Comparison of ENCODE assay signal across 7 cellular contexts in genomic region chr10:95183132-95183450, GRCh38. TPM values are rescaled to one million over a fixed set of nuclear protein-coding genes. Genes with fewer than 3 reads are reported as not detected.
DNase-seq lines count a peak whose midpoint lies in the region; ATAC-seq and TF ChIP-seq lines count a peak whose summit lies in the region.

No MANE protein-coding gene starts in this region.

- H3K4ac ChIP-seq in trophoblast cell (ENCODE audit: low read depth, low read length): peak overlapping the region; percentile 43

- peak overlapping the region; percentile 61 for H2AFZ ChIP-seq in trophoblast cell (ENCODE audit: insufficient read depth, low read length, poor library complexity)

- H3K18ac ChIP-seq in trophoblast cell (ENCODE audit: low read length): peak overlapping the region; percentile 16

- H3K79me1 ChIP-seq in trophoblast cell (ENCODE audit: low read length): peaks cover 5% of the 10 kb centered on the region

- H2BK12ac ChIP-seq in trophoblast cell (ENCODE audit: low read length): peak overlapping the region; percentile 32

- peak overlapping the region; percentile 98 for H3K4me2 ChIP-seq in trophoblast cell (ENCODE audit: low read length)

- ATAC-seq in GM21723 (IDR thresholded peaks at IDR 0.05; ENCODE audit: unreplicated experiment): peak; percentile 31
- ATAC-seq in esophagus mucosa: no peak

- H4K12ac ChIP-seq in trophoblast cell (ENCODE audit: low read depth, low read length): peak overlapping the region; percentile 87

- no CpG with 5 or more reads among the region's 8 CpGs for WGBS in trophoblast cell (ENCODE audit: extremely low coverage, insufficient coverage, insufficient read length)

- H2BK5ac ChIP-seq in trophoblast cell (ENCODE audit: low read depth, low read length, poor library complexity): peak overlapping the region; percentile 37

- no peak overlapping the region for H3K23ac ChIP-seq in trophoblast cell (ENCODE audit: low read length)

- no peaks in the 10 kb centered on the region for H3K36me3 ChIP-seq in trophoblast cell (ENCODE audit: control insufficient read depth in 1 of 2, insufficient read depth in 2 of 2, low read length in 2 of 2)

- no peaks in the 10 kb centered on the region for H3K36me3 Mint-ChIP-seq in endothelial cell (ENCODE audit: low read depth, unreplicated experiment)

- peak overlapping the region; percentile 77 for H4K91ac ChIP-seq in trophoblast cell (ENCODE audit: low read depth, low read length)

- peaks cover 8% of the 10 kb centered on the region for H3K4me1 Mint-ChIP-seq in endothelial cell (ENCODE audit: unreplicated experiment)

- no peak overlapping the region for H3K27ac ChIP-seq in trophoblast cell (ENCODE audit: low read depth, low read length)

- peak overlapping the region; percentile 84 for H3K4me3 Mint-ChIP-seq in endothelial cell (ENCODE audit: unreplicated experiment)

- H3K27me3 Mint-ChIP-seq in endothelial cell (ENCODE audit: unreplicated experiment): peaks cover 2% of the 10 kb centered on the region

- H3K9me3 Mint-ChIP-seq in endothelial cell (ENCODE audit: unreplicated experiment): no peaks in the 10 kb centered on the region

- peak overlapping the region; percentile 90 for H3K9ac ChIP-seq in trophoblast cell (ENCODE audit: low read length)

- H3K4me3 ChIP-seq in trophoblast cell (ENCODE audit: low read depth, low read length): peak overlapping the region; percentile 79

- peak overlapping the region; percentile 84 for H3K14ac ChIP-seq in trophoblast cell (ENCODE audit: low read length)

- peak; percentile 7 for DNase-seq in NOMO-1 treated with DMSO at 0.1 percent for 48 hours (lab: John Stamatoyannopoulos, UW; ENCODE audit: unreplicated experiment)
- DNase-seq in endothelial cell (ENCODE audit: low spot score): no peak
- DNase-seq in trophoblast cell: peak in 1 of 2 donors; percentile 39
- DNase-seq in pons (ENCODE audit: low spot score): no peak
- no peak for DNase-seq in NCI-H1930 (lab: John Stamatoyannopoulos, UW)

- no peaks in the 10 kb centered on the region for H3K4me1 ChIP-seq in trophoblast cell (ENCODE audit: control insufficient read depth in 1 of 2, insufficient read depth in 2 of 2, low read length in 2 of 2)

- TF ChIP-seq CTCF in endothelial cell (IDR thresholded peaks at IDR 0.05; ENCODE audit: unreplicated experiment): no peak

- H2AK5ac ChIP-seq in trophoblast cell (ENCODE audit: low read length): no peak overlapping the region

- peak overlapping the region; percentile 76 for H2BK120ac ChIP-seq in trophoblast cell (ENCODE audit: insufficient read depth, low read length, poor library complexity)

- H3K79me2 ChIP-seq in trophoblast cell (ENCODE audit: control insufficient read depth, insufficient read depth, low read length, poor library complexity): peaks cover 3% of the 10 kb centered on the region

- peak overlapping the region; percentile 92 for H4K8ac ChIP-seq in trophoblast cell (ENCODE audit: low read depth, low read length)

- no peaks in the 10 kb centered on the region for H3K9me3 ChIP-seq in trophoblast cell (ENCODE audit: insufficient read depth, low read depth, low read length)

- H3K27me3 ChIP-seq in trophoblast cell (ENCODE audit: insufficient read depth, low read length): no peaks in the 10 kb centered on the region

- peak overlapping the region; percentile 72 for H3K27ac Mint-ChIP-seq in endothelial cell (ENCODE audit: unreplicated experiment)

RNA-seq across cellular contexts. Expression of gene ACSM6, which starts 10.9 kb away (rescaled TPM):
- total RNA-seq in endothelial cell (ENCODE audit: unreplicated experiment): not detected
- not detected in 2 replicates for polyA plus RNA-seq in trophoblast cell (2013)
- not detected for total RNA-seq in esophagus mucosa
